ENCODE assay signal across 23 cellular contexts in the genomic region with DNA sequence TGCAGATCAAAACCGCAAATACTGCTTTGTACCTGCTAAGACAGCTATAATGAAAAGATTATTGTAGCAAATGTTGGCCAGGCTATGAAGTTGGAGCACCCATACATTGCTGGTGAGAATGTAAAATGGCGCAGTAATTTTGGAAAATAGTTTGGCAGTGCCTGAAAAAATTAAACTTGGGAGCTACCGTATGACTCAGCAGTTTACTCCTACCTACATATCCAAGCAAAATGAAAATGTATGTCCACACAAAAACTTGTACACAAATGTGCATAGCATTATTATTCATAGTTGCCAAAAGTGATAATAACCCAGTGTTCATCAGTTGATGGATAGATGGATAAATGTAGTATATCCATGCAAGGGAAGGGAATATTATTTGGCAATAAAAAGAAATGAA. TPM values are rescaled to one million over a fixed set of nuclear protein-coding genes. Genes with fewer than 3 reads are reported as not detected.
"Had no signal": no experiment of that assay in that cellular context is flagged by ENCODE, and none has a peak within 500 bp of the region (broad histone marks: within the 10 kb centered on the region; RNA-seq: fewer than 3 reads in every experiment).

No MANE protein-coding gene starts in this region.

- FAIRE-seq: endometrium, frontal cortex, urothelium cell line had no signal

- H3K27me3 Mint-ChIP-seq: activated B cell treated with CpG ODN at 0.5 μM for 24 hours; activated CD4-positive, alpha-beta memory T cell treated with anti-CD3 and anti-CD28 coated beads, Interleukin-2, amount 10 ng/mL, durations not matched to agents 7 days and 5 days; activated CD8-positive, alpha-beta memory T cell treated with anti-CD3 and anti-CD28 coated beads, Interleukin-2, amount 10 ng/mL, durations not matched to agents 7 days and 5 days; activated naive CD8-positive, alpha-beta T cell treated with anti-CD3 and anti-CD28 coated beads, Interleukin-2, amount 50 U/mL, for 24 hours; central memory CD8-positive, alpha-beta T cell; stimulated activated naive CD8-positive, alpha-beta T cell treated with anti-CD3 and anti-CD28 coated beads, Interleukin-15, amount 100 ng/mL, for 72 hours; T-cell had no signal

- DNase-seq: activated B cell treated with CpG ODN at 0.5 μM for 24 hours; activated CD4-positive, alpha-beta memory T cell treated with anti-CD3 and anti-CD28 coated beads, Interleukin-2, amount 10 ng/mL, durations not matched to agents 7 days and 5 days; activated CD4-positive, alpha-beta T cell treated with anti-CD3 and anti-CD28 coated beads for 48 hours; activated CD8-positive, alpha-beta memory T cell treated with anti-CD3 and anti-CD28 coated beads, Interleukin-2, amount 10 ng/mL, durations not matched to agents 7 days and 5 days; activated naive CD4-positive, alpha-beta T cell treated with Interleukin-2 at 50 U/mL for 16 hours; activated naive CD8-positive, alpha-beta T cell treated with anti-CD3 and anti-CD28 coated beads, Interleukin-2, amount 50 U/mL, for 24 hours; anterior cingulate cortex; brain microvascular endothelial cell; cortex of kidney; head of caudate nucleus; left lung; nephron progenitor cell; nucleus accumbens; posterior cingulate gyrus; stimulated activated CD4-positive, alpha-beta T cell treated with anti-CD3 and anti-CD28 coated beads, Interleukin-15, amount 100 ng/mL, for 24 hours; stimulated activated CD4-positive, alpha-beta T cell treated with anti-CD3 and anti-CD28 coated beads, Interleukin-2, amount 100 ng/mL, for 48 hours; stimulated activated naive CD8-positive, alpha-beta T cell treated with anti-CD3 and anti-CD28 coated beads, Interleukin-15, amount 100 ng/mL, for 72 hours; T-cell had no signal

- H3K27ac ChIP-seq: brain microvascular endothelial cell, left lung had no signal

- H3K9me3 Mint-ChIP-seq: activated B cell treated with CpG ODN at 0.5 μM for 24 hours; activated CD4-positive, alpha-beta memory T cell treated with anti-CD3 and anti-CD28 coated beads, Interleukin-2, amount 10 ng/mL, durations not matched to agents 7 days and 5 days; activated naive CD8-positive, alpha-beta T cell treated with anti-CD3 and anti-CD28 coated beads, Interleukin-2, amount 50 U/mL, for 24 hours; activated T-helper 2 cell treated with anti-CD3 and anti-CD28 coated beads, Interferon-gamma antibody, Interleukin-2, Interleukin-4, amounts not matched to agents 10 μg/mL and 5 μg/mL and 100 μg/mL, durations not matched to agents 14 hours and 24 hours and 36 hours; central memory CD8-positive, alpha-beta T cell; nephron progenitor cell; stimulated activated naive CD8-positive, alpha-beta T cell treated with anti-CD3 and anti-CD28 coated beads, Interleukin-15, amount 100 ng/mL, for 72 hours; T-cell had no signal

- H3K4me1 Mint-ChIP-seq: activated B cell treated with CpG ODN at 0.5 μM for 24 hours had no signal

- H3K4me3 ChIP-seq: left lung had no signal

- H3K4me3 Mint-ChIP-seq: activated B cell treated with CpG ODN at 0.5 μM for 24 hours; activated CD4-positive, alpha-beta memory T cell treated with anti-CD3 and anti-CD28 coated beads, Interleukin-2, amount 10 ng/mL, durations not matched to agents 7 days and 5 days; activated CD8-positive, alpha-beta memory T cell treated with anti-CD3 and anti-CD28 coated beads, Interleukin-2, amount 10 ng/mL, durations not matched to agents 7 days and 5 days; activated naive CD8-positive, alpha-beta T cell treated with anti-CD3 and anti-CD28 coated beads, Interleukin-2, amount 50 U/mL, for 24 hours; central memory CD8-positive, alpha-beta T cell; nephron progenitor cell; stimulated activated naive CD8-positive, alpha-beta T cell treated with anti-CD3 and anti-CD28 coated beads, Interleukin-15, amount 100 ng/mL, for 72 hours; T-cell had no signal

- ATAC-seq: activated CD8-positive, alpha-beta memory T cell treated with anti-CD3 and anti-CD28 coated beads, Interleukin-2, amount 10 ng/mL, durations not matched to agents 7 days and 5 days; activated naive CD8-positive, alpha-beta T cell treated with anti-CD3 and anti-CD28 coated beads, Interleukin-2, amount 50 U/mL, for 24 hours; left lung; stimulated activated naive CD8-positive, alpha-beta T cell treated with anti-CD3 and anti-CD28 coated beads, Interleukin-15, amount 100 ng/mL, for 72 hours; T-cell had no signal

- H3K27me3 ChIP-seq: brain microvascular endothelial cell, left lung had no signal

- H3K9me3 ChIP-seq: left lung had no signal

- H3K27ac Mint-ChIP-seq: activated B cell treated with CpG ODN at 0.5 μM for 24 hours; activated CD4-positive, alpha-beta memory T cell treated with anti-CD3 and anti-CD28 coated beads, Interleukin-2, amount 10 ng/mL, durations not matched to agents 7 days and 5 days; activated CD8-positive, alpha-beta memory T cell treated with anti-CD3 and anti-CD28 coated beads, Interleukin-2, amount 10 ng/mL, durations not matched to agents 7 days and 5 days; activated naive CD8-positive, alpha-beta T cell treated with anti-CD3 and anti-CD28 coated beads, Interleukin-2, amount 50 U/mL, for 24 hours; activated T-helper 2 cell treated with anti-CD3 and anti-CD28 coated beads, Interferon-gamma antibody, Interleukin-2, Interleukin-4, amounts not matched to agents 10 μg/mL and 5 μg/mL and 100 μg/mL, durations not matched to agents 14 hours and 24 hours and 36 hours; nephron progenitor cell; stimulated activated naive CD8-positive, alpha-beta T cell treated with anti-CD3 and anti-CD28 coated beads, Interleukin-15, amount 100 ng/mL, for 72 hours; T-cell had no signal

RNA-seq across cellular contexts. Expression of gene BFSP1, which starts 51.9 kb away (rescaled TPM):
- total RNA-seq: activated B cell treated with CpG ODN at 0.5 μM for 24 hours had no signal
